28 cellular contexts compared by ENCODE assay signal in genomic region chr15:99341786-99342185, GRCh38.
DNase-seq lines count a peak whose midpoint lies in the region; ATAC-seq, FAIRE-seq and TF ChIP-seq lines count a peak whose summit lies in the region.
"Had no signal": no experiment of that assay in that cellular context is flagged by ENCODE, and none has a peak within 500 bp of the region (broad histone marks: within the 10 kb centered on the region; RNA-seq: fewer than 3 reads in every experiment).

No MANE protein-coding gene starts in this region.

- peak overlapping the region; percentile 82 for H3K27ac Mint-ChIP-seq in astrocyte (ENCODE audit: unreplicated experiment)
- peak overlapping the region; percentile 44 for H3K27ac Mint-ChIP-seq in stimulated activated memory B cell treated with anti-CD40 and anti-IgM and Interleukin-4, amounts not matched to agents 10 μg/mL and 1 μg/mL and 100 μg/mL, for 72 hours
- H3K27ac Mint-ChIP-seq in activated naive CD4-positive, alpha-beta T cell treated with anti-CD3 and anti-CD28 coated beads for 36 hours: no peak overlapping the region
- H3K27ac Mint-ChIP-seq: activated CD8-positive, alpha-beta T cell treated with anti-CD3 and anti-CD28 coated beads for 36 hours; activated naive CD8-positive, alpha-beta T cell treated with anti-CD3 and anti-CD28 coated beads, Interleukin-2, amount 10 ng/mL, durations not matched to agents 7 days and 5 days; CD8-positive, alpha-beta T cell had no signal

- H3K27me3 ChIP-seq in astrocyte (ENCODE audit: insufficient read depth, low read length) (no peaks in the 10 kb centered on the region), keratinocyte (ENCODE audit: control insufficient read depth, extremely low read depth, insufficient read depth, low read length) (no peaks in the 10 kb centered on the region)
- H3K27me3 ChIP-seq: right lobe of liver, testis had no signal

- no peak for ATAC-seq in stimulated activated memory B cell treated with anti-CD40 and anti-IgM and Interleukin-4, amounts not matched to agents 10 μg/mL and 1 μg/mL and 100 μg/mL, for 72 hours
- ATAC-seq: activated CD8-positive, alpha-beta T cell treated with anti-CD3 and anti-CD28 coated beads for 36 hours; CD8-positive, alpha-beta T cell; lower lobe of right lung; stimulated activated naive CD8-positive, alpha-beta T cell treated with anti-CD3 and anti-CD28 coated beads, Interleukin-15, Interleukin-2, amounts not matched to agents 100 U/mL and 50 U/mL, for 24 hours had no signal

- intact Hi-C loops in activated naive CD4-positive, alpha-beta T cell treated with anti-CD3 and anti-CD28 coated beads for 36 hours (cut with micrococcal nuclease): no loop called here
- intact Hi-C loops in posterior vena cava (cut with DNase I): no loop called here

- H3K9me3 ChIP-seq in astrocyte (ENCODE audit: insufficient read depth, low read depth, low read length): no peaks in the 10 kb centered on the region
- H3K9me3 ChIP-seq in keratinocyte (ENCODE audit: control insufficient read depth, low read depth, low read length): no peaks in the 10 kb centered on the region
- H3K9me3 ChIP-seq: lower lobe of right lung, right lobe of liver, testis had no signal

- H4K20me1 ChIP-seq in astrocyte (ENCODE audit: insufficient read depth, low read length) (no peaks in the 10 kb centered on the region), keratinocyte (ENCODE audit: control insufficient read depth, extremely low read depth, insufficient read depth, low read length) (no peaks in the 10 kb centered on the region)

- H3K4me3 Mint-ChIP-seq in astrocyte (ENCODE audit: unreplicated experiment): no peak overlapping the region
- H3K4me3 Mint-ChIP-seq in stimulated activated memory B cell treated with anti-CD40 and anti-IgM and Interleukin-4, amounts not matched to agents 10 μg/mL and 1 μg/mL and 100 μg/mL, for 72 hours: no peak overlapping the region
- H3K4me3 Mint-ChIP-seq in activated naive CD4-positive, alpha-beta T cell treated with anti-CD3 and anti-CD28 coated beads for 36 hours: no peak overlapping the region
- H3K4me3 Mint-ChIP-seq: activated CD8-positive, alpha-beta T cell treated with anti-CD3 and anti-CD28 coated beads for 36 hours; activated naive CD8-positive, alpha-beta T cell treated with anti-CD3 and anti-CD28 coated beads, Interleukin-2, amount 10 ng/mL, durations not matched to agents 7 days and 5 days; CD8-positive, alpha-beta T cell had no signal

- H3K36me3 ChIP-seq in astrocyte (ENCODE audit: insufficient read depth, low read length): no peaks in the 10 kb centered on the region
- no peaks in the 10 kb centered on the region for H3K36me3 ChIP-seq in keratinocyte (ENCODE audit: control insufficient read depth in 2 of 2, extremely low read depth in 1 of 2, insufficient read depth in 2 of 2, low read length in 2 of 2)
- H3K36me3 ChIP-seq: lower lobe of right lung, right lobe of liver had no signal

- H3K4me1 ChIP-seq in astrocyte (ENCODE audit: insufficient read depth, low read length) (peaks cover 5% of the 10 kb centered on the region), keratinocyte (ENCODE audit: control insufficient read depth, extremely low read depth, insufficient read depth, low read length) (no peaks in the 10 kb centered on the region)
- H3K4me1 ChIP-seq: lower lobe of right lung, testis had no signal

- H3K27me3 Mint-ChIP-seq in astrocyte (ENCODE audit: low read depth, unreplicated experiment): no peaks in the 10 kb centered on the region
- no peaks in the 10 kb centered on the region for H3K27me3 Mint-ChIP-seq in stimulated activated memory B cell treated with anti-CD40 and anti-IgM and Interleukin-4, amounts not matched to agents 10 μg/mL and 1 μg/mL and 100 μg/mL, for 72 hours
- H3K27me3 Mint-ChIP-seq in activated naive CD4-positive, alpha-beta T cell treated with anti-CD3 and anti-CD28 coated beads for 36 hours (ENCODE audit: low read depth): no peaks in the 10 kb centered on the region
- H3K27me3 Mint-ChIP-seq: activated CD8-positive, alpha-beta T cell treated with anti-CD3 and anti-CD28 coated beads for 36 hours; activated naive CD8-positive, alpha-beta T cell treated with anti-CD3 and anti-CD28 coated beads, Interleukin-2, amount 10 ng/mL, durations not matched to agents 7 days and 5 days had no signal

- DNase-seq in SIG-M5 treated with dmso at 0.1 percent for 504 hours (lab: John Stamatoyannopoulos, UW; ENCODE audit: unreplicated experiment): peak; percentile 31
- DNase-seq in SIG-M5 (lab: John Stamatoyannopoulos, UW): no peak
- no peak for DNase-seq in astrocyte (ENCODE audit: low read depth)
- no peak for DNase-seq in keratinocyte (ENCODE audit: low read depth, low spot score)
- no peak for DNase-seq in activated naive CD4-positive, alpha-beta T cell treated with anti-CD3 and anti-CD28 coated beads for 36 hours
- no peak for DNase-seq in middle frontal gyrus (ENCODE audit: extremely low spot score, low spot score)
- DNase-seq in posterior vena cava (ENCODE audit: low spot score): no peak
- DNase-seq: activated CD4-positive, alpha-beta T cell treated with anti-CD3 and anti-CD28 coated beads for 1 hour; activated CD8-positive, alpha-beta T cell treated with anti-CD3 and anti-CD28 coated beads for 36 hours; activated effector memory CD4-positive, alpha-beta T cell treated with anti-CD3 and anti-CD28 coated beads, Interleukin-2, amount 50 U/mL, for 16 hours; activated naive CD8-positive, alpha-beta T cell treated with anti-CD3 and anti-CD28 coated beads, Interleukin-2, amount 10 ng/mL, durations not matched to agents 7 days and 5 days; AML-193; CD8-positive, alpha-beta T cell; central memory CD4-positive, alpha-beta T cell; GDM1; lower lobe of right lung; NCI-H2029 treated with DMSO at 0.1 percent for 48 hours; NCI-H2227 treated with DMSO at 0.1 percent for 48 hours; NCI-H526 treated with DMSO at 0.1 percent for 48 hours; posterior cingulate gyrus; right lobe of liver; stimulated activated CD4-positive, alpha-beta T cell treated with anti-CD3 and anti-CD28 coated beads, Interleukin-4, amount 100 ng/mL, for 4 hours; stimulated activated naive CD8-positive, alpha-beta T cell treated with anti-CD3 and anti-CD28 coated beads, Interleukin-15, Interleukin-2, amounts not matched to agents 100 U/mL and 50 U/mL, for 24 hours; T-helper 1 cell; testis had no signal

- no peaks in the 10 kb centered on the region for H3K9me1 ChIP-seq in keratinocyte (ENCODE audit: control insufficient read depth, extremely low read depth, insufficient read depth, low read length)

- FAIRE-seq in astrocyte (lab: Jason Lieb, UNC) (no peak), keratinocyte (lab: Jason Lieb, UNC) (peak; percentile 34)
- FAIRE-seq: RCC 7860, TTC549 had no signal

- dilution Hi-C loops in keratinocyte (cut with MboI; ENCODE audit: extremely low pct_ligation_motif_present, low sequenced_read_pairs): no loop called here

- H3K4me3 ChIP-seq in astrocyte (ENCODE audit: insufficient read depth, low read depth, low read length) (no peak overlapping the region), keratinocyte (ENCODE audit: control insufficient read depth in 2 of 3, extremely low read depth in 1 of 3, insufficient read depth in 2 of 3, low read depth in 1 of 3, low read length in 3 of 3) (no peak overlapping the region)
- H3K4me3 ChIP-seq: lower lobe of right lung, right lobe of liver, testis had no signal

- H2AFZ ChIP-seq in astrocyte (ENCODE audit: low read depth, low read length): no peak overlapping the region
- no peak overlapping the region for H2AFZ ChIP-seq in keratinocyte (ENCODE audit: control insufficient read depth, low read length)

- H3K9ac ChIP-seq in astrocyte (ENCODE audit: low read length) (no peak overlapping the region), keratinocyte (ENCODE audit: control insufficient read depth, extremely low read depth, insufficient read depth, low read length) (no peak overlapping the region)

- no peaks in the 10 kb centered on the region for H3K36me3 Mint-ChIP-seq in astrocyte (ENCODE audit: low read depth, unreplicated experiment)
- peaks cover 9% of the 10 kb centered on the region for H3K36me3 Mint-ChIP-seq in stimulated activated memory B cell treated with anti-CD40 and anti-IgM and Interleukin-4, amounts not matched to agents 10 μg/mL and 1 μg/mL and 100 μg/mL, for 72 hours
- H3K36me3 Mint-ChIP-seq in activated naive CD4-positive, alpha-beta T cell treated with anti-CD3 and anti-CD28 coated beads for 36 hours (ENCODE audit: low read depth): no peaks in the 10 kb centered on the region

- CTCF ChIA-PET in activated naive CD4-positive, alpha-beta T cell treated with anti-CD3 and anti-CD28 coated beads for 36 hours (lab: Charles Lee): interaction anchor here (0.7 to 0.9 kb wide), 3 partner anchors 118 to 363 kb away, joined by 3 read pairs; no protein-coding TSS in a partner anchor

- H3K4me2 ChIP-seq in astrocyte (ENCODE audit: low read length): no peak overlapping the region
- H3K4me2 ChIP-seq in keratinocyte (ENCODE audit: control insufficient read depth, extremely low read depth, insufficient read depth, low read depth, low read length): no peak overlapping the region

- H3K4me1 Mint-ChIP-seq in astrocyte (ENCODE audit: low read depth, unreplicated experiment): peaks cover 18% of the 10 kb centered on the region
- peaks cover 38% of the 10 kb centered on the region for H3K4me1 Mint-ChIP-seq in stimulated activated memory B cell treated with anti-CD40 and anti-IgM and Interleukin-4, amounts not matched to agents 10 μg/mL and 1 μg/mL and 100 μg/mL, for 72 hours
- peaks cover 10% of the 10 kb centered on the region for H3K4me1 Mint-ChIP-seq in activated naive CD4-positive, alpha-beta T cell treated with anti-CD3 and anti-CD28 coated beads for 36 hours (ENCODE audit: low read depth)

- no peak overlapping the region for H3K27ac ChIP-seq in astrocyte (ENCODE audit: low read depth, low read length)
- no peak overlapping the region for H3K27ac ChIP-seq in keratinocyte (ENCODE audit: control insufficient read depth, insufficient read depth, low read length)
- H3K27ac ChIP-seq: lower lobe of right lung, right lobe of liver, testis had no signal

- no peak for TF ChIP-seq CTCF in astrocyte (IDR thresholded peaks at IDR 0.05; ENCODE audit: insufficient read depth, low read depth, low read length)
- no peak for TF ChIP-seq CTCF in keratinocyte (optimal IDR thresholded peaks at IDR 0.05 in 1 of 3, IDR thresholded peaks at IDR 0.05 in 1 of 3, conservative IDR thresholded peaks at IDR 0.05 in 1 of 3; ENCODE audit: extremely low read depth in 1 of 3, insufficient read depth in 2 of 3, low read length in 3 of 3)

- H3K79me2 ChIP-seq in astrocyte (ENCODE audit: insufficient read depth, low read length): no peaks in the 10 kb centered on the region
- H3K79me2 ChIP-seq in keratinocyte (ENCODE audit: control insufficient read depth, insufficient read depth, low read length): no peaks in the 10 kb centered on the region

- no peaks in the 10 kb centered on the region for H3K9me3 Mint-ChIP-seq in astrocyte (ENCODE audit: unreplicated experiment)
- H3K9me3 Mint-ChIP-seq in stimulated activated memory B cell treated with anti-CD40 and anti-IgM and Interleukin-4, amounts not matched to agents 10 μg/mL and 1 μg/mL and 100 μg/mL, for 72 hours: peaks cover 2% of the 10 kb centered on the region
- no peaks in the 10 kb centered on the region for H3K9me3 Mint-ChIP-seq in activated naive CD4-positive, alpha-beta T cell treated with anti-CD3 and anti-CD28 coated beads for 36 hours
- H3K9me3 Mint-ChIP-seq: activated CD8-positive, alpha-beta T cell treated with anti-CD3 and anti-CD28 coated beads for 36 hours; activated naive CD8-positive, alpha-beta T cell treated with anti-CD3 and anti-CD28 coated beads, Interleukin-2, amount 10 ng/mL, durations not matched to agents 7 days and 5 days; CD8-positive, alpha-beta T cell had no signal
